9 cellular contexts compared by ENCODE assay signal in the genomic region with DNA sequence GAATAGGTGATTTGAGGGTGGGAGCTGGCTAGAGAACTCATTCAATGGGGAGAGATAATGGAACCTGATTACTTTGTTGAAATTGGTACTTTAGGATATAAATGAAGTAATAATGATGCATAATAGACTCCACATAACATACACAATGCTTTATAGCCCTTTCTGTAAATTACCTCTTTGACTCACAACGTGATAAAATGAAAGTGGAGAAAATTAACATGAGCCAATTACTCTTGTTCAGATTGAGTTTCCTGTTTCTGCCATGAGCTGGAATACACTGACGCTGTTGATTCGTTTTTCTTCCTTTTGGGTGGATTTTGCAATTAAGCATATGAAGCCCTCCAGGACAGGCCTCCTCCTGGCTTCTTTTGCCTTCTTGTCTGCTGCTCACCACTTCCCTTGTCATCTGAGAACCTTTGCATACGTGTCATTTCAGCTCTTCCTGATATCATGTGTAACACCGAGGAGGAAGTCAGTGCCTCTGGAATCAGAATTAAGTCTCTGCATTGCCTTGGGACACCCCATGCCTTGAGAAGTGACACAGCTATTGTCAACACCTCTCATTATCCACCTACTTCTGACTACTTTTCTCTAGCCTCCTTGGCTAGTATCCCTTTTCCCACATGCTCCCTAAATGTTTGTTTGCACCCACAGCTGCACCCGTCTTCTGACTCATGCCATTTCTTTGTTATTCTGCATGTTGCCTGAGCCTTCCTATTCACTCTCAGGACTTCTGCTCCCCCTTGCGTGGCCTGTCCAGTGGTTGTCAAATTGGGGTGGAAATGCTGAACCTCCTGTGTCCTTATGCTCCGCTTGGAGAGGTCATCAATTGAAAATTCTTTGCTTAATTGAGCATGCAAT.
DNase-seq lines count a peak whose midpoint lies in the region; ATAC-seq, FAIRE-seq and TF ChIP-seq lines count a peak whose summit lies in the region.
"Had no signal": no experiment of that assay in that cellular context is flagged by ENCODE, and none has a peak within 500 bp of the region (broad histone marks: within the 10 kb centered on the region; RNA-seq: fewer than 3 reads in every experiment).

No MANE protein-coding gene starts in this region.

- DNase-seq in GM12892 (ENCODE audit: insufficient read length): no peak
- DNase-seq in NCI-H1436 treated with DMSO at 0.1 percent for 48 hours (lab: John Stamatoyannopoulos, UW): peak; percentile 92
- DNase-seq in choroid plexus epithelial cell (ENCODE audit: low read depth): peak; percentile 68
- DNase-seq in naive thymus-derived CD4-positive, alpha-beta T cell: no peak
- DNase-seq in activated CD8-positive, alpha-beta memory T cell treated with anti-CD3 and anti-CD28 coated beads, Interleukin-2, amount 50 U/mL, for 4 hours: no peak
- no peak for DNase-seq in activated CD4-positive, alpha-beta T cell treated with anti-CD3 and anti-CD28 coated beads, Interleukin-2, amount 50 U/mL, for 48 hours
- DNase-seq in frontal cortex (ENCODE audit: low spot score in 2 of 2): no peak
- DNase-seq: activated gamma-delta T cell treated with Interleukin-2 at 50 U/mL for 16 hours had no signal

- CTCF ChIA-PET in naive thymus-derived CD4-positive, alpha-beta T cell (lab: Charles Lee): no interaction called here

- H3K4me3 Mint-ChIP-seq in naive thymus-derived CD4-positive, alpha-beta T cell: peak overlapping the region in 4 of 10 donors; percentile 3 to 63 (median 24)

- peaks cover 0 to 8% (median 6%) of the 10 kb centered on the region in 7 donors for H3K4me1 Mint-ChIP-seq in naive thymus-derived CD4-positive, alpha-beta T cell

- H3K36me3 Mint-ChIP-seq in naive thymus-derived CD4-positive, alpha-beta T cell: no peaks in the 10 kb centered on the region

- POLR2A ChIA-PET in naive thymus-derived CD4-positive, alpha-beta T cell (lab: Charles Lee): no interaction called here

- no peaks in the 10 kb centered on the region for H3K27me3 ChIP-seq in naive thymus-derived CD4-positive, alpha-beta T cell (ENCODE audit: control insufficient read depth in 2 of 2, insufficient read depth in 2 of 2, low read length in 2 of 2)

- ATAC-seq in naive thymus-derived CD4-positive, alpha-beta T cell: peak; percentile 63
- no peak for ATAC-seq in SK-N-SH treated with all-trans-retinoic acid at 6 μM for 48 hours

- H3K9me3 Mint-ChIP-seq in naive thymus-derived CD4-positive, alpha-beta T cell: no peaks in the 10 kb centered on the region

- FAIRE-seq in GM12892 (lab: Jason Lieb, UNC) (peak; percentile 78), frontal cortex (lab: Jason Lieb, UNC) (no peak)

- H3K27ac ChIP-seq in naive thymus-derived CD4-positive, alpha-beta T cell (ENCODE audit: low read depth, low read length): no peak overlapping the region

- H3K36me3 ChIP-seq in naive thymus-derived CD4-positive, alpha-beta T cell (ENCODE audit: control insufficient read depth in 2 of 3, insufficient read depth in 3 of 3, low read length in 3 of 3): no peaks in the 10 kb centered on the region

- H3K4me3 ChIP-seq in choroid plexus epithelial cell (ENCODE audit: low read depth, low read length): no peak overlapping the region
- H3K4me3 ChIP-seq in naive thymus-derived CD4-positive, alpha-beta T cell (ENCODE audit: low read length): no peak overlapping the region

- peaks cover 4 to 10% (median 7%) of the 10 kb centered on the region in 5 donors for H3K27me3 Mint-ChIP-seq in naive thymus-derived CD4-positive, alpha-beta T cell

- H3K9me3 ChIP-seq in naive thymus-derived CD4-positive, alpha-beta T cell (ENCODE audit: control insufficient read depth in 2 of 3, low read length in 3 of 3): no peaks in the 10 kb centered on the region

- intact Hi-C loops in naive thymus-derived CD4-positive, alpha-beta T cell (cut with micrococcal nuclease): no loop called here

- no peaks in the 10 kb centered on the region for H3K4me1 ChIP-seq in naive thymus-derived CD4-positive, alpha-beta T cell (ENCODE audit: control insufficient read depth in 2 of 2, insufficient read depth in 2 of 2, low read length in 2 of 2)

- H3K27ac Mint-ChIP-seq in naive thymus-derived CD4-positive, alpha-beta T cell: peak overlapping the region in 2 of 9 donors; percentile 13 to 42

- TF ChIP-seq POLR2A in GM12892 (IDR thresholded peaks at IDR 0.05; ENCODE audit: low read depth, low read length): peak; percentile 49; the same call in 1 of the 2 replicates

- peak; percentile 31 for TF ChIP-seq CTCF in choroid plexus epithelial cell (conservative IDR thresholded peaks at IDR 0.05; ENCODE audit: low read depth, low read length)

TF ChIP-seq in SK-N-SH treated with all-trans-retinoic acid at 6 μM for 48 hours, 23 proteins besides CTCF, POLR2A, EP300 and RAD21:
- TF ChIP-seq TCF4 (CRISPR knock-in tag; IDR thresholded peaks at IDR 0.05; ENCODE audit: borderline replicate concordance) (no peak), POU6F1 (CRISPR knock-in tag; IDR thresholded peaks at IDR 0.05; ENCODE audit: borderline replicate concordance, low read depth) (no peak)

Comparison
In these comparisons a context has a peak if more than half of its experiments do, and no peak if none do; other contexts are left out.
1. DNase-seq: peak in NCI-H1436 treated with DMSO at 0.1 percent for 48 hours (single experiment) and choroid plexus epithelial cell (single experiment); none in GM12892 (single experiment), naive thymus-derived CD4-positive, alpha-beta T cell (0 of 9), activated CD8-positive, alpha-beta memory T cell treated with anti-CD3 and anti-CD28 coated beads, Interleukin-2, amount 50 U/mL, for 4 hours (single experiment), activated CD4-positive, alpha-beta T cell treated with anti-CD3 and anti-CD28 coated beads, Interleukin-2, amount 50 U/mL, for 48 hours (0 of 2) and frontal cortex (0 of 2).